Comparison of ENCODE assay signal across 8 cellular contexts in the genomic region with DNA sequence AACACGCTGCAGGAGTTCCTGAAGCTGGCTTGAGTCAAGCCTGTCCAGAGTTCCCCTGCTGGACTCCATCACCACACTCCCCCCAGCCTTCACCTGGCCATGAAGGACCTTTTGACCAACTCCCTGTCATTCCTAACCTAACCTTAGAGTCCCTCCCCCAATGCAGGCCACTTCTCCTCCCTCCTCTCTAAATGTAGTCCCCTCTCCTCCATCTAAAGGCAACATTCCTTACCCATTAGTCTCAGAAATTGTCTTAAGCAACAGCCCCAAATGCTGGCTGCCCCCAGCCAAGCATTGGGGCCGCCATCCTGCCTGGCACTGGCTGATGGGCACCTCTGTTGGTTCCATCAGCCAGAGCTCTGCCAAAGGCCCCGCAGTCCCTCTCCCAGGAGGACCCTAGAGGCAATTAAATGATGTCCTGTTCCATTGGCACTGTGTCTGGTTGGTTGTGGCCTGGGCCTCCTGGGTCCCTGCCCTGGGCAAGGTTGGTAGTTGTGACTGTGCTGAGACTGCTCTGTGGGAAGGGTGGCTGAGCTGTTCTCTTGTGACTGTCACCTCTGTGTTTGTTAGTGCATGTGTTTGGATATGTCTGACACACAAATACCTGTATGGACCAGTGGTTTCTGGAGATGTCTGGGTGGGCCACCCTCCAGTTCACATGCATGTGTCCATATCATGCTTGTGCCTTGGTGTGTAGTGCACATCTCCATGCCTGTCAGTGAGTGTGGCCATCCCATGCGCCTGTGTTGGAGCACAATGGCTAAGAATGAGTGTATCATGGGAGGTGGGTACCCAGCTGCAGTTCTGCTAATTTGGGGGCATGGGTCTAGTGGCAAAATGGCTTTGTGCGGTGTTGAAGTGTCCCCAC. TPM values are rescaled to one million over a fixed set of nuclear protein-coding genes. Genes with fewer than 3 reads are reported as not detected.
A peak's percentile ranks its signal among the peaks of the same experiment; 100 is the strongest.
DNase-seq lines count a peak whose midpoint lies in the region; ATAC-seq and TF ChIP-seq lines count a peak whose summit lies in the region.

No MANE protein-coding gene starts in this region.

- H3K4me3 ChIP-seq in heart left ventricle: peak overlapping the region in 10 of 12 donors; percentile 61 to 99 (median 76)

- H3K36me3 ChIP-seq in heart left ventricle: peaks cover 0 to 31% (median 19%) of the 10 kb centered on the region in 9 donors

- no peaks in the 10 kb centered on the region for H3K9me3 ChIP-seq in heart left ventricle

- H3K27me3 ChIP-seq in heart left ventricle: no peaks in the 10 kb centered on the region

- H3K4me3 Mint-ChIP-seq in immature natural killer cell: peak overlapping the region; percentile 81 to 90 (median 89)
- peak overlapping the region; percentile 84 for H3K4me3 Mint-ChIP-seq in type B pancreatic cell

- H3K27me3 Mint-ChIP-seq in immature natural killer cell (ENCODE audit: low read depth in 3 of 3) (peaks cover 5 to 9% (median 6%) of the 10 kb centered on the region in 3 donors), type B pancreatic cell (no peaks in the 10 kb centered on the region)

- intact Hi-C loops in heart left ventricle (cut with DNase I): loop anchor here in 2 of 10 donors (5.0 kb wide), 2 partner anchors 81 to 244 kb away; no protein-coding TSS in a partner anchor
- intact Hi-C loops in cardiac septum (cut with DNase I): no loop called here

- H3K36me3 Mint-ChIP-seq in activated naive CD4-positive, alpha-beta T cell treated with anti-CD3 and anti-CD28 coated beads, Interleukin-2, amount 50 U/mL, for 72 hours: peaks cover 48 to 68% of the 10 kb centered on the region in 2 donors
- peaks cover 0 to 9% (median 8%) of the 10 kb centered on the region in 3 donors for H3K36me3 Mint-ChIP-seq in immature natural killer cell
- peaks cover 12% of the 10 kb centered on the region for H3K36me3 Mint-ChIP-seq in type B pancreatic cell

- H3K4me1 ChIP-seq in heart left ventricle: peaks cover 15 to 93% (median 70%) of the 10 kb centered on the region in 12 donors

- peak overlapping the region; percentile 92 to 95 for H3K27ac Mint-ChIP-seq in activated naive CD4-positive, alpha-beta T cell treated with anti-CD3 and anti-CD28 coated beads, Interleukin-2, amount 50 U/mL, for 72 hours
- H3K27ac Mint-ChIP-seq in immature natural killer cell: peak overlapping the region; percentile 85 to 95 (median 90)
- H3K27ac Mint-ChIP-seq in type B pancreatic cell: peak overlapping the region; percentile 85

- DNase-seq in heart left ventricle (no peak), cardiac septum (ENCODE audit: low spot score) (no peak), immature natural killer cell (no peak), type B pancreatic cell (ENCODE audit: extremely low spot score, unreplicated experiment) (no peak), KG1 (lab: John Stamatoyannopoulos, UW) (no peak), AML-193 (lab: John Stamatoyannopoulos, UW) (no peak)
- DNase-seq in activated naive CD4-positive, alpha-beta T cell treated with anti-CD3 and anti-CD28 coated beads, Interleukin-2, amount 50 U/mL, for 72 hours (ENCODE audit: low spot score in 2 of 2): no peak

- 84 to 96% (median 93%) methylated on average over 5 of the region's 5 CpGs for WGBS in heart left ventricle, 4 donors

- TF ChIP-seq POLR2A in heart left ventricle (IDR thresholded peaks at IDR 0.05): no peak

- TF ChIP-seq CTCF in heart left ventricle (IDR thresholded peaks at IDR 0.05): no peak
- TF ChIP-seq CTCF in type B pancreatic cell (conservative IDR thresholded peaks at IDR 0.05): no peak

- H3K27ac ChIP-seq in heart left ventricle: peak overlapping the region in 9 of 12 donors; percentile 4 to 98 (median 93)

- H3K9me3 Mint-ChIP-seq in activated naive CD4-positive, alpha-beta T cell treated with anti-CD3 and anti-CD28 coated beads, Interleukin-2, amount 50 U/mL, for 72 hours: no peaks in the 10 kb centered on the region
- H3K9me3 Mint-ChIP-seq in immature natural killer cell (no peaks in the 10 kb centered on the region), type B pancreatic cell (no peaks in the 10 kb centered on the region)

- peaks cover 91% of the 10 kb centered on the region in 2 donors for H3K4me1 Mint-ChIP-seq in immature natural killer cell
- H3K4me1 Mint-ChIP-seq in type B pancreatic cell (ENCODE audit: unreplicated experiment): peaks cover 41% of the 10 kb centered on the region

- ATAC-seq in heart left ventricle (no peak), HG02623 (IDR thresholded peaks at IDR 0.05; ENCODE audit: unreplicated experiment) (no peak)
- ATAC-seq in activated naive CD4-positive, alpha-beta T cell treated with anti-CD3 and anti-CD28 coated beads, Interleukin-2, amount 50 U/mL, for 72 hours: no peak

RNA-seq across cellular contexts. Expression of a gene that starts 1.4 kb away (rescaled TPM):
- total RNA-seq in heart left ventricle (100 to 1,000 TPM in 1 of 9 donors, 10 to 100 TPM in 8; 22.4 to 234 (median 40.0) TPM), cardiac septum (55.0 TPM), type B pancreatic cell (ENCODE audit: low replicate concordance) (78.1 and 105 TPM in 2 replicates)
- polyA plus RNA-seq in heart left ventricle (100 to 1,000 TPM in 1 of 2 donors, 10 to 100 TPM in 1; 43.8 to 119 TPM), immature natural killer cell (1,000 to 10,000 TPM; 1,203 to 2,040 (median 1,333) TPM)
- total RNA-seq in activated naive CD4-positive, alpha-beta T cell treated with anti-CD3 and anti-CD28 coated beads, Interleukin-2, amount 50 U/mL, for 72 hours: 100 to 1,000 TPM; 261 to 364 TPM

RNA-seq across cellular contexts. Expression of a gene that starts 25.1 kb away (rescaled TPM):
- total RNA-seq in heart left ventricle (10 to 100 TPM in 3 of 9 donors, 1 to 10 TPM in 6; 3.7 to 17.2 (median 7.6) TPM), cardiac septum (8.3 TPM), type B pancreatic cell (ENCODE audit: low replicate concordance) (27.1 and 50.5 TPM in 2 replicates)
- polyA plus RNA-seq in heart left ventricle (10 to 100 TPM in 1 of 2 donors, 1 to 10 TPM in 1; 9.0 to 12.2 TPM), immature natural killer cell (1 to 10 TPM; 5.7 to 8.8 (median 8.3) TPM)
- total RNA-seq in activated naive CD4-positive, alpha-beta T cell treated with anti-CD3 and anti-CD28 coated beads, Interleukin-2, amount 50 U/mL, for 72 hours: 10 to 100 TPM; 21.0 to 25.8 TPM

RNA-seq across cellular contexts. Expression of a gene that starts 36.4 kb away (rescaled TPM):
- total RNA-seq in heart left ventricle (10 to 100 TPM in 2 of 9 donors, 1 to 10 TPM in 6, not detected in 1; 1.6 to 89.9 (median 4.4) TPM), cardiac septum (4.6 TPM), type B pancreatic cell (ENCODE audit: low replicate concordance) (0.75 and 0.93 TPM in 2 replicates)
- polyA plus RNA-seq in heart left ventricle (10 to 100 TPM in 1 of 2 donors, 1 to 10 TPM in 1; 9.9 to 26.1 TPM), immature natural killer cell (1,000 to 10,000 TPM; 3,509 to 3,975 (median 3,639) TPM)
- total RNA-seq in activated naive CD4-positive, alpha-beta T cell treated with anti-CD3 and anti-CD28 coated beads, Interleukin-2, amount 50 U/mL, for 72 hours: 100 to 1,000 TPM; 343 to 698 TPM

RNA-seq across cellular contexts. Expression of a gene that starts 47.3 kb away (rescaled TPM):
- 100 to 1,000 TPM in 2 of 9 donors, 10 to 100 TPM in 7; 28.6 to 180 (median 48.7) TPM for total RNA-seq in heart left ventricle
- 10 to 100 TPM; 13.4 to 22.7 TPM for polyA plus RNA-seq in heart left ventricle
- total RNA-seq in cardiac septum: 25.8 TPM
- total RNA-seq in activated naive CD4-positive, alpha-beta T cell treated with anti-CD3 and anti-CD28 coated beads, Interleukin-2, amount 50 U/mL, for 72 hours: 10 to 100 TPM; 26.9 to 92.3 TPM
- polyA plus RNA-seq in immature natural killer cell: 1 to 10 TPM; 4.0 to 6.9 (median 5.4) TPM
- 15.9 and 26.8 TPM in 2 replicates for total RNA-seq in type B pancreatic cell (ENCODE audit: low replicate concordance)
